In the genomic region with DNA sequence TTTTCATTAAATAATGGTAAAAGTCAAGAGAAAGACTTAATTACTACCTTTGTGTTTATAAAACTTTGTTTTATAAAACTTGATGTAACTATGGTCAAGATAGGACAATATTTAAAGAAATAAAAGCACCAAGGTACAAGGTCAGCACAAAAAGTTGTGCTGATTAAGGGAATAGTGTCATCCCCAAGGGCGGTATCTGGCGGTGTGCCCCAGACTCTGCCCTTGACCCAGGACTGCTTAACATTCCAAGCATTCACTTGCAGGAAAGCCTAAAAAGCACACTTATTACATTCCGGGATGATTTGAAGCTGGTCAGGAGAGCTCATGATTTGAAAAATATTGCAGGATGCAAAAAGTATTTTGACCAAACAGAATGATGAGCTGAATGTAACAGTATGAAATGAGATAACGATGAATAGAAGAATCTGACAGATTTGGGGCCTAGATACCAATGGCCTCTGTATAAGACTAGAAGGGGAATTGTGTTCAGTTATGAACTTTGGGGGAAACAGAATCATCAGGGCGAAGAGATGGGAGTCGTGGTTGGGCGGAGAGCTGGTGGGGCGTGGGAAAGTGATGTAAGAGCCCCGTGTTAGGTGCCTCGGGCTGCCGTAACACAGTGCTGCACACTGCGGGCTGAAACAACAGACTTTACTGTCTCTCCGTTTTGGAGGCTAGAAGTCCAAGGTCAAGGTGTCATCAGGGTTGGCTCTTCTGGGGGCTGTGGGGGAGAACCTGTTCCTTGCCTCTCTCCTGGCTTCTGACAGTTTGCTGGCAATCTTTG, we compare ENCODE assay signal across 18 cellular contexts.
DNase-seq lines count a peak whose midpoint lies in the region; FAIRE-seq and TF ChIP-seq lines count a peak whose summit lies in the region.
"Had no signal": no experiment of that assay in that cellular context is flagged by ENCODE, and none has a peak within 500 bp of the region (broad histone marks: within the 10 kb centered on the region; RNA-seq: fewer than 3 reads in every experiment).

No MANE protein-coding gene starts in this region.

- 29 to 48% methylated on average over 13 of the region's 13 CpGs for WGBS in testis, 2 donors

- no peak for FAIRE-seq in H54 (lab: Jason Lieb, UNC)
- FAIRE-seq: endothelial cell of umbilical vein had no signal

- no peaks in the 10 kb centered on the region for H3K27me3 ChIP-seq in testis

- no peak for TF ChIP-seq POLR2A in H54 (IDR thresholded peaks at IDR 0.05; ENCODE audit: low read depth, low read length)
- TF ChIP-seq POLR2A in testis (IDR thresholded peaks at IDR 0.05): no peak

- TF ChIP-seq CTCF in testis (IDR thresholded peaks at IDR 0.05): no peak

- no peaks in the 10 kb centered on the region for H3K36me3 ChIP-seq in testis (ENCODE audit: low read depth, missing control alignments)
- H3K36me3 ChIP-seq: HAP-1 had no signal

- H3K4me3 ChIP-seq in testis: no peak overlapping the region
- H3K4me3 ChIP-seq: HAP-1, mucosa of descending colon, PC-9, psoas muscle had no signal

- no peaks in the 10 kb centered on the region for H3K9me3 ChIP-seq in testis
- H3K9me3 ChIP-seq: HAP-1, mucosa of descending colon, psoas muscle had no signal

- peak; percentile 45 for DNase-seq in H54 (ENCODE audit: insufficient read length, low spot score)
- peak; percentile 71 for DNase-seq in amniotic epithelial cell (ENCODE audit: low read depth)
- DNase-seq in kidney tubule cell (ENCODE audit: low spot score): peak; percentile 43
- DNase-seq in testis: peak; percentile 86
- no peak for DNase-seq in HPDE6-E6E7 (ENCODE audit: extremely low spot score)
- no peak for DNase-seq in NCI-H748 (lab: John Stamatoyannopoulos, UW; ENCODE audit: unreplicated experiment)
- DNase-seq in OCI-M1 (lab: John Stamatoyannopoulos, UW): no peak
- DNase-seq: activated effector memory CD4-positive, alpha-beta T cell treated with Interleukin-2 at 50 U/mL for 16 hours; caudate nucleus; CD8-positive, alpha-beta T cell; GDM1; mucosa of descending colon; NCI-H1048; PC-9; stimulated activated naive CD8-positive, alpha-beta T cell treated with anti-CD3 and anti-CD28 coated beads, Interleukin-15, Interleukin-2, amounts not matched to agents 100 U/mL and 50 U/mL, for 24 hours had no signal

- peak overlapping the region; percentile 39 to 46 for H3K27ac ChIP-seq in testis
- H3K27ac ChIP-seq: PC-9, psoas muscle had no signal

- intact Hi-C loops in testis (cut with DNase I; ENCODE audit: low total_unique reads): no loop called here

- peaks cover 25% of the 10 kb centered on the region for H3K4me1 ChIP-seq in testis
- H3K4me1 ChIP-seq: psoas muscle had no signal

Comparison
In these comparisons a context has a peak if more than half of its experiments do, and no peak if none do; other contexts are left out.
1. DNase-seq: peak in H54 (single experiment), amniotic epithelial cell (single experiment), kidney tubule cell (single experiment) and testis (single experiment); none in HPDE6-E6E7 (single experiment), NCI-H748 (single experiment) and OCI-M1 (single experiment).